Comparison of ENCODE assay signal across 21 cellular contexts in genomic region chr3:11014752-11015151, GRCh38. TPM values are rescaled to one million over a fixed set of nuclear protein-coding genes. Genes with fewer than 3 reads are reported as not detected.
A peak's percentile ranks its signal among the peaks of the same experiment; 100 is the strongest.
DNase-seq lines count a peak whose midpoint lies in the region; ATAC-seq, FAIRE-seq and TF ChIP-seq lines count a peak whose summit lies in the region.
"Had no signal": no experiment of that assay in that cellular context is flagged by ENCODE, and none has a peak within 500 bp of the region (broad histone marks: within the 10 kb centered on the region; RNA-seq: fewer than 3 reads in every experiment).

No MANE protein-coding gene starts in this region.

- H3K14ac ChIP-seq in H1 (ENCODE audit: insufficient read length) (no peak overlapping the region), neuronal stem cell (ENCODE audit: low read length) (peak overlapping the region; percentile 83)

- H3K27me3 ChIP-seq in H1 (replicated peaks in 1 of 4; ENCODE audit: control insufficient read depth in 3 of 4, extremely low read depth in 1 of 4, insufficient read depth in 3 of 4, low read length in 3 of 4) (no peaks in the 10 kb centered on the region), neuronal stem cell (ENCODE audit: control insufficient read depth in 3 of 3, insufficient read depth in 3 of 3, low read depth in 1 of 3, low read length in 3 of 3) (peaks cover 0 to 3% (median 0%) of the 10 kb centered on the region in 3 experiments)

- no peaks in the 10 kb centered on the region for H4K20me1 ChIP-seq in H1 (replicated peaks in 1 of 2; ENCODE audit: control insufficient read depth in 1 of 2, insufficient read depth in 2 of 2, low read length in 2 of 2)

- TF ChIP-seq RAD21 in H1 (IDR thresholded peaks at IDR 0.05 in 1 of 2, conservative IDR thresholded peaks at IDR 0.05 in 1 of 2; ENCODE audit: low read depth in 2 of 2, low read length in 2 of 2), result no peak

- TF ChIP-seq EP300 in H1 (IDR thresholded peaks at IDR 0.05; ENCODE audit: borderline replicate concordance in 1 of 2, low read depth in 2 of 2, low read length in 2 of 2), result no peak

- no peaks in the 10 kb centered on the region; a peak in 1 of 7 replicates for H3K4me1 ChIP-seq in H1 (replicated peaks in 1 of 4; ENCODE audit: control insufficient read depth in 3 of 4, insufficient read depth in 4 of 4, low read length in 3 of 4)
- no peaks in the 10 kb centered on the region for H3K4me1 ChIP-seq in neuronal stem cell (ENCODE audit: control insufficient read depth in 2 of 2, insufficient read depth in 1 of 2, low read depth in 1 of 2, low read length in 2 of 2)
- H3K4me1 ChIP-seq: HAP-1 had no signal

- H3K18ac ChIP-seq in H1 (ENCODE audit: extremely low read depth, low read length) (no peak overlapping the region), neuronal stem cell (ENCODE audit: low read length) (no peak overlapping the region)

- H2AK5ac ChIP-seq in H1 (ENCODE audit: low read depth, low read length) (no peak overlapping the region), neuronal stem cell (ENCODE audit: low read depth, low read length) (no peak overlapping the region)

- H3K4me3 ChIP-seq in H1 (ENCODE audit: extremely low read depth in 1 of 4, insufficient read depth in 2 of 4, low read depth in 3 of 4, low read length in 4 of 4), result no peak overlapping the region
- H3K4me3 ChIP-seq in neuronal stem cell (ENCODE audit: low read length in 2 of 2), result no peak overlapping the region
- H3K4me3 ChIP-seq: GM23338, HAP-1 had no signal

- no peak for FAIRE-seq in H1 (lab: Jason Lieb, UNC)
- FAIRE-seq: GM12891, H54 had no signal

- no peaks in the 10 kb centered on the region for H3K79me2 ChIP-seq in H1 (ENCODE audit: control insufficient read depth in 1 of 2, insufficient read depth in 2 of 2, low read length in 2 of 2)

- POLR2A ChIA-PET in H1 (lab: Charles Lee; ENCODE audit: partially characterized antibody), result no interaction called here

- no peak overlapping the region for H2BK5ac ChIP-seq in H1 (ENCODE audit: low read depth, low read length)
- H2BK5ac ChIP-seq in neuronal stem cell (ENCODE audit: low read length), result peak overlapping the region; percentile 0

- no peak overlapping the region for H2BK20ac ChIP-seq in H1 (ENCODE audit: low read length)

- H2AFZ ChIP-seq in H1 (ENCODE audit: low read length) (no peak overlapping the region), neuronal stem cell (ENCODE audit: low read length) (no peak overlapping the region)
- H2AFZ ChIP-seq: GM23338 had no signal

- CTCF ChIA-PET in H1 (lab: Charles Lee; ENCODE audit: partially characterized antibody), result interaction anchor here (1.1 to 2.6 kb wide), 4 partner anchors 10 to 69 kb away, joined by 3 to 12 read pairs (median 8); no protein-coding TSS in a partner anchor

- no peak overlapping the region for H4K5ac ChIP-seq in H1 (ENCODE audit: insufficient read length, low read depth, low read length)

- H3K4me2 ChIP-seq in H1 (ENCODE audit: insufficient read depth in 1 of 2, low read depth in 2 of 2, low read length in 2 of 2) (no peak overlapping the region), neuronal stem cell (ENCODE audit: insufficient read depth, low read length, poor library complexity, severe bottlenecking) (no peak overlapping the region)
- H3K4me2 ChIP-seq: GM23338 had no signal

- H2BK12ac ChIP-seq in H1 (ENCODE audit: low read depth, low read length), result no peak overlapping the region
- no peak overlapping the region for H2BK12ac ChIP-seq in neuronal stem cell (ENCODE audit: low read length)

- no peak overlapping the region for H2BK120ac ChIP-seq in H1 (replicated peaks; ENCODE audit: low read depth, low read length)
- H2BK120ac ChIP-seq in neuronal stem cell (ENCODE audit: low read depth, low read length), result peak overlapping the region; percentile 66

- H4K8ac ChIP-seq in H1 (ENCODE audit: extremely low read depth, insufficient read depth, low read length) (peak overlapping the region; percentile 29; the same call in 1 of the 2 replicates), neuronal stem cell (ENCODE audit: low read depth, low read length) (no peak overlapping the region)

- no peaks in the 10 kb centered on the region for H3K23me2 ChIP-seq in H1 (ENCODE audit: low read depth, low read length)

- in situ Hi-C loops in GM13977 (cut with MboI; ENCODE audit: low pct_unique_long_range_greater_than_20kb, low sequenced_read_pairs, unreplicated experiment), result no loop called here

- H3K27ac ChIP-seq in H1 (ENCODE audit: low read depth, low read length) (no peak overlapping the region), neuronal stem cell (replicated peaks; ENCODE audit: low read length) (no peak overlapping the region), temporal lobe (ENCODE audit: low read depth, low read length) (peak overlapping the region; percentile 47)

- H3K36me3 ChIP-seq in H1 (ENCODE audit: control insufficient read depth in 2 of 4, insufficient read depth in 4 of 4, low read length in 3 of 4) (no peaks in the 10 kb centered on the region), neuronal stem cell (replicated peaks in 1 of 2; ENCODE audit: control insufficient read depth in 2 of 2, insufficient read depth in 2 of 2, low read length in 2 of 2) (no peaks in the 10 kb centered on the region)
- H3K36me3 ChIP-seq: HAP-1 had no signal

- no peak for TF ChIP-seq CTCF in H1 (IDR thresholded peaks at IDR 0.05; ENCODE audit: control extremely low read depth in 1 of 3, insufficient read depth in 1 of 3, low read depth in 1 of 3, low read length in 3 of 3)
- TF ChIP-seq CTCF in GM13977 (IDR thresholded peaks at IDR 0.05; ENCODE audit: extremely low read depth, insufficient read depth, missing control alignments), result no peak

- no peak for TF ChIP-seq POLR2A in H1 (IDR thresholded peaks at IDR 0.05; ENCODE audit: control extremely low read depth in 1 of 2, low read depth in 2 of 2, low read length in 2 of 2)

- H2BK15ac ChIP-seq in H1 (ENCODE audit: low read length), result no peak overlapping the region
- no peak overlapping the region for H2BK15ac ChIP-seq in neuronal stem cell (ENCODE audit: low read length)

- WGBS in H1 (ENCODE audit: extremely low coverage in 1 of 2, insufficient coverage in 1 of 2, insufficient read length in 1 of 2, insufficient replicate concordance in 2 of 2, low coverage in 1 of 2, low lambda C conversion rate in 2 of 2, missing lambda C conversion rate in 1 of 2), 2 experiments, result 86% methylated on average over 13 of the region's 15 CpGs; no CpG with 5 or more reads in 1 of the 2 experiments
- WGBS in neuronal stem cell (ENCODE audit: extremely low coverage in 2 of 2, insufficient read length in 2 of 2, insufficient replicate concordance in 1 of 2), 2 donors, result no CpG with 5 or more reads among the region's 15 CpGs

- no peak overlapping the region for H3K56ac ChIP-seq in H1 (replicated peaks; ENCODE audit: insufficient read length, low read depth, low read length)

- no peak overlapping the region for H3K23ac ChIP-seq in H1 (ENCODE audit: insufficient read length)
- no peak overlapping the region for H3K23ac ChIP-seq in neuronal stem cell (ENCODE audit: low read depth, low read length, poor library complexity)

- H3K79me1 ChIP-seq in H1 (ENCODE audit: low read depth, low read length) (no peaks in the 10 kb centered on the region), neuronal stem cell (ENCODE audit: low read depth, low read length) (no peaks in the 10 kb centered on the region)

- H3K9ac ChIP-seq in H1 (replicated peaks in 1 of 4; ENCODE audit: extremely low read depth in 1 of 4, low read depth in 3 of 4, low read length in 3 of 4) (no peak overlapping the region), neuronal stem cell (ENCODE audit: low read depth, low read length, poor library complexity) (no peak overlapping the region)

- no peak for ATAC-seq in HG03097 (IDR thresholded peaks at IDR 0.05; ENCODE audit: low FRiP score, unreplicated experiment)
- ATAC-seq in GM19035 (IDR thresholded peaks at IDR 0.05; ENCODE audit: unreplicated experiment), result no peak

- H3K9me3 ChIP-seq in H1 (ENCODE audit: insufficient read depth in 2 of 2, low read depth in 1 of 2, low read length in 1 of 2) (no peaks in the 10 kb centered on the region), neuronal stem cell (replicated peaks in 1 of 2; ENCODE audit: control insufficient read depth in 2 of 2, insufficient read depth in 1 of 2, low read depth in 1 of 2, low read length in 2 of 2) (no peaks in the 10 kb centered on the region)
- H3K9me3 ChIP-seq: HAP-1 had no signal

- H3K4ac ChIP-seq in H1 (replicated peaks; ENCODE audit: insufficient read length, low read depth, low read length) (no peak overlapping the region), neuronal stem cell (ENCODE audit: low read length) (no peak overlapping the region)

- H4K91ac ChIP-seq in H1 (replicated peaks; ENCODE audit: insufficient read length, low read length), result no peak overlapping the region
- H4K91ac ChIP-seq in neuronal stem cell (ENCODE audit: low read depth, low read length, poor library complexity), result no peak overlapping the region

- DNase-seq in H1 (ENCODE audit: low read depth in 1 of 2, low spot score in 2 of 2), result no peak
- no peak for DNase-seq in neuronal stem cell (ENCODE audit: low spot score)
- DNase-seq in GM13977 (ENCODE audit: low spot score), result no peak
- DNase-seq: C1 segment of cervical spinal cord; Calu3; CD4-positive, alpha-beta memory T cell; COR-L47; DMS53; DMS79 treated with DMSO at 0.1 percent for 48 hours; GF-D8 had no signal

TF ChIP-seq in H1, 55 proteins besides CTCF, POLR2A, EP300 and RAD21 (continues in another document):
- TF ChIP-seq EGR1 (IDR thresholded peaks at IDR 0.05; ENCODE audit: borderline replicate concordance, low read depth, low read length), result no peak
- no peak for TF ChIP-seq JUND (IDR thresholded peaks at IDR 0.05; ENCODE audit: low read length)
- TF ChIP-seq FOSL1 (IDR thresholded peaks at IDR 0.05; ENCODE audit: insufficient read depth, low read depth, low read length), result no peak
- TF ChIP-seq TAF1 (IDR thresholded peaks at IDR 0.05; ENCODE audit: low read depth, low read length), result no peak
- TF ChIP-seq TAF7 (optimal IDR thresholded peaks at IDR 0.05; ENCODE audit: borderline replicate concordance, low read depth, low read length), result no peak
- TF ChIP-seq CBX5 (IDR thresholded peaks at IDR 0.05; ENCODE audit: low read depth, low read length), result no peak
- no peak for TF ChIP-seq PHF8 (conservative IDR thresholded peaks at IDR 0.05; ENCODE audit: low read depth, low read length)
- no peak for TF ChIP-seq HDAC6 (IDR thresholded peaks at IDR 0.05; ENCODE audit: low read depth, low read length)

RNA-seq across cellular contexts. Expression of gene SLC6A1, which starts 22.2 kb away (rescaled TPM):
- total RNA-seq in H1 (2021; fragmentation: NEBNext Ultra II Directional; extraction: Animal tissue kit (Norgen Biotek cat#: 25700)), result 0.30 and 0.31 TPM in 2 replicates
- polyA plus RNA-seq in H1 (2011; rRNA removed), result 0.35 and 0.63 TPM in 2 replicates
- polyA plus RNA-seq in H1 (2011; cell fraction: cytosol; rRNA removed), result 0.50 TPM
- polyA plus RNA-seq in H1 (2011; cell fraction: nucleus; rRNA removed), result 1.00 TPM
- polyA plus RNA-seq in H1 (2012, experiment 1 of 2), result 0.22 to 0.61 TPM (median 0.41 TPM) in 4 replicates
- 0.22 TPM for polyA plus RNA-seq in H1 (2012, experiment 2 of 2)
- 0.24 TPM for polyA plus RNA-seq in H1 (2013, experiment 1 of 2)
- polyA plus RNA-seq in H1 (2013, experiment 2 of 2), result 0.26 TPM
- polyA minus RNA-seq in H1 (2011; rRNA and poly(A)+ RNA removed), result 0.44 and 1.2 TPM in 2 replicates
- polyA minus RNA-seq in H1 (2011; cell fraction: cytosol; rRNA and poly(A)+ RNA removed), result 0.51 TPM
- polyA minus RNA-seq in H1 (2011; cell fraction: nucleus; rRNA and poly(A)+ RNA removed), result 0.50 TPM
- 0.75 TPM for polyA plus RNA-seq in neuronal stem cell (2013, experiment 1 of 2)
- polyA plus RNA-seq in neuronal stem cell (2013, experiment 2 of 2), result 0.78 TPM
- 54.6 TPM for total RNA-seq in temporal lobe
- total RNA-seq: A172; A673; Calu3; CD4-positive, alpha-beta memory T cell; G401 had no signal
- polyA plus RNA-seq: BJ; CD4-positive, alpha-beta memory T cell had no signal

Comparison
In these comparisons a context has a peak if more than half of its experiments do, and no peak if none do; other contexts are left out.
1. RNA of gene SLC6A1, which starts 22.2 kb away (total RNA-seq): 54.6 TPM in temporal lobe (single experiment); 0.30 to 0.31 TPM in H1; every median in the first group is over 10 times any median in the second.